Comparison of ENCODE assay signal across 8 cellular contexts in genomic region chr6:142819603-142820335, GRCh38.
DNase-seq lines count a peak whose midpoint lies in the region; ATAC-seq and TF ChIP-seq lines count a peak whose summit lies in the region.

No MANE protein-coding gene starts in this region.

- ATAC-seq in GM18498 (IDR thresholded peaks at IDR 0.05; ENCODE audit: unreplicated experiment) (peak; percentile 65), right cardiac atrium (peak; percentile 48 to 73)
- ATAC-seq in activated T-cell treated with anti-CD3 and anti-CD28 coated beads, Interleukin-2, amount 50 U/mL, for 72 hours (replicated peaks in 1 of 2): peak; percentile 54 to 57

- DNase-seq in NAMALWA (ENCODE audit: low spot score) (peak; percentile 67), right cardiac atrium (peak in 1 of 3 donors; percentile 38), amygdala (lab: John Stamatoyannopoulos, UW) (no peak), posterior vena cava (ENCODE audit: low spot score) (no peak)
- peak; percentile 27 to 35 for DNase-seq in activated T-cell treated with anti-CD3 and anti-CD28 coated beads, Interleukin-2, amount 50 U/mL, for 72 hours
- DNase-seq in stimulated activated CD4-positive, alpha-beta T cell treated with anti-CD3 and anti-CD28 coated beads, Interleukin-2, amount 100 ng/mL, for 4 hours (ENCODE audit: low read depth): peak; percentile 48

- no peak for TF ChIP-seq CTCF in HEK293 (tag by site-specific recombination; IDR thresholded peaks at IDR 0.05)

- peak overlapping the region; percentile 100 for H3K27ac Mint-ChIP-seq in activated T-cell treated with anti-CD3 and anti-CD28 coated beads, Interleukin-2, amount 50 U/mL, for 72 hours

- no peak overlapping the region for H3K27ac ChIP-seq in HEK293 (ENCODE audit: extremely low read depth, low read depth, low read length)
- peak overlapping the region; percentile 50 for H3K27ac ChIP-seq in right cardiac atrium (ENCODE audit: low read length)

- peaks cover 0 to 2% of the 10 kb centered on the region in 2 donors for H3K9me3 Mint-ChIP-seq in activated T-cell treated with anti-CD3 and anti-CD28 coated beads, Interleukin-2, amount 50 U/mL, for 72 hours

- H3K4me3 Mint-ChIP-seq in activated T-cell treated with anti-CD3 and anti-CD28 coated beads, Interleukin-2, amount 50 U/mL, for 72 hours: peak overlapping the region; percentile 83 to 99

- no peaks in the 10 kb centered on the region for H3K27me3 ChIP-seq in right cardiac atrium (ENCODE audit: control insufficient read depth, insufficient read depth)

- H3K36me3 ChIP-seq in HEK293 (ENCODE audit: control insufficient read depth in 2 of 2, insufficient read depth in 1 of 2, low read length in 2 of 2): no peaks in the 10 kb centered on the region

- peaks cover 5% of the 10 kb centered on the region in 2 donors for H3K36me3 Mint-ChIP-seq in activated T-cell treated with anti-CD3 and anti-CD28 coated beads, Interleukin-2, amount 50 U/mL, for 72 hours (ENCODE audit: insufficient read depth in 2 of 2)

- H3K9me3 ChIP-seq in HEK293 (ENCODE audit: control insufficient read depth, insufficient read depth, low read depth, low read length) (no peaks in the 10 kb centered on the region), right cardiac atrium (ENCODE audit: control insufficient read depth, low read length) (no peaks in the 10 kb centered on the region)

- H3K4me1 ChIP-seq in HEK293 (ENCODE audit: control insufficient read depth, insufficient read depth, low read length) (no peaks in the 10 kb centered on the region; the same call in 1 of the 2 replicates), right cardiac atrium (ENCODE audit: control insufficient read depth, insufficient read depth, low read length) (peaks cover 14% of the 10 kb centered on the region)

- CTCF ChIA-PET in HEK293 (lab: Yijun Ruan, JAX): interaction anchor here (0.5 to 1.6 kb wide), 4 partner anchors 16 to 126 kb away, joined by 3 to 5 read pairs (median 4); no protein-coding TSS in a partner anchor

- POLR2A ChIA-PET in HEK293 (lab: Yijun Ruan, JAX): no interaction called here

- intact Hi-C loops in right cardiac atrium (cut with DNase I): loop anchor here in 1 of 4 donors (10.0 kb wide), 1 partner anchor 125 kb away; the partner anchor contains the start of gene HIVEP2
- intact Hi-C loops in posterior vena cava (cut with DNase I): no loop called here

- H3K4me1 Mint-ChIP-seq in activated T-cell treated with anti-CD3 and anti-CD28 coated beads, Interleukin-2, amount 50 U/mL, for 72 hours (ENCODE audit: low read depth): peaks cover 83% of the 10 kb centered on the region

- WGBS in right cardiac atrium: 19% methylated on average over 8 of the region's 8 CpGs

- H3K4me3 ChIP-seq in HEK293 (ENCODE audit: low read depth, low read length): peak overlapping the region; percentile 5; the same call in 1 of the 2 replicates
- peak overlapping the region; percentile 86 for H3K4me3 ChIP-seq in right cardiac atrium (ENCODE audit: low read length)

- no peaks in the 10 kb centered on the region for H3K27me3 Mint-ChIP-seq in activated T-cell treated with anti-CD3 and anti-CD28 coated beads, Interleukin-2, amount 50 U/mL, for 72 hours (ENCODE audit: low read depth)

TF ChIP-seq in HEK293, 187 proteins besides CTCF, POLR2A, EP300 and RAD21:
- TF ChIP-seq ZNF585B (tag by site-specific recombination; IDR thresholded peaks at IDR 0.05) (no peak), ZNF596 (tag by site-specific recombination; IDR thresholded peaks at IDR 0.05) (peak; percentile 92)

Comparison
In these comparisons a context has a peak if more than half of its experiments do, and no peak if none do; other contexts are left out.
1. DNase-seq: peak in NAMALWA (single experiment), activated T-cell treated with anti-CD3 and anti-CD28 coated beads, Interleukin-2, amount 50 U/mL, for 72 hours (2 of 2) and stimulated activated CD4-positive, alpha-beta T cell treated with anti-CD3 and anti-CD28 coated beads, Interleukin-2, amount 100 ng/mL, for 4 hours (single experiment); none in amygdala (0 of 56) and posterior vena cava (single experiment).
2. Peak in every context shown above with its lines, with median percentiles within 50 percentile points of each other: ATAC-seq.